Comparison of ENCODE assay signal across 27 cellular contexts in the genomic region with DNA sequence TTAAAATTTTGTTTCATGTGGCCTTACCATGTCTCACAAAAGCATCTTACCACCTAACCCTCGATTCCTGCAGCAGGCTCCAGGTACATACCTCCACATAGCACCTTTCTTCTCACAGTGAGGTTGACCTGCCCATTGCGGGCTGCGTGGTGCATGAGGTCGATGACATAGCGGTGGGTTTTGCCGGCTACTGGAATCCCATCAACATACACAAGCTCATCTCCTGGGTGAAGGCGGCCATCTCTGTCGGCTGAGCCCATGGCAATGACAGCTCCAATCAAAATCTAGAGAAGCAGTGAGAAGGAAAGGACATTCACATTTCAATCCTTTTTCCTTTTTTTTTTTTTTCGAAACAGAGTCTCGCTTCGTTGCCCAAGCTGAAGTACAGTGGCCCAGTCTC.
"Had no signal": no experiment of that assay in that cellular context is flagged by ENCODE, and none has a peak within 500 bp of the region (broad histone marks: within the 10 kb centered on the region; RNA-seq: fewer than 3 reads in every experiment).

No MANE protein-coding gene starts in this region.

- H3K9me3 Mint-ChIP-seq: naive thymus-derived CD8-positive, alpha-beta T cell; natural killer cell treated with Interleukin-12 subunit alpha and Interleukin-12 subunit beta and Interleukin-15 and Interleukin-18, amount 100 ng/mL, for 72 hours; nephron progenitor cell; neural crest cell; stimulated activated effector memory CD8-positive, alpha-beta T cell treated with anti-CD3 and anti-CD28 coated beads, Interleukin-12 subunit alpha, Interleukin-12 subunit beta, amount 100 ng/mL, for 72 hours; stimulated activated naive B cell treated with anti-CD40 and anti-IgM and Interleukin-4, amounts not matched to agents 10 μg/mL and 1 μg/mL and 100 μg/mL, for 72 hours; stimulated activated naive CD8-positive, alpha-beta T cell treated with anti-CD3 and anti-CD28 coated beads, Interleukin-15, Interleukin-2, amounts not matched to agents 100 ng/mL and 50 ng/mL, for 24 hours had no signal

- H3K36me3 Mint-ChIP-seq: natural killer cell treated with Interleukin-12 subunit alpha and Interleukin-12 subunit beta and Interleukin-15 and Interleukin-18, amount 100 ng/mL, for 72 hours; stimulated activated effector memory CD8-positive, alpha-beta T cell treated with anti-CD3 and anti-CD28 coated beads, Interleukin-12 subunit alpha, Interleukin-12 subunit beta, amount 100 ng/mL, for 72 hours; stimulated activated naive B cell treated with anti-CD40 and anti-IgM and Interleukin-4, amounts not matched to agents 10 μg/mL and 1 μg/mL and 100 μg/mL, for 72 hours had no signal

- H3K27me3 ChIP-seq: ovary, right lobe of liver, sigmoid colon, stomach, thyroid gland, tibial nerve, upper lobe of left lung, vagina had no signal

- H3K27ac Mint-ChIP-seq: naive thymus-derived CD8-positive, alpha-beta T cell; natural killer cell treated with Interleukin-12 subunit alpha and Interleukin-12 subunit beta and Interleukin-15 and Interleukin-18, amount 100 ng/mL, for 72 hours; nephron progenitor cell; progenitor cell of endocrine pancreas; stimulated activated effector memory CD8-positive, alpha-beta T cell treated with anti-CD3 and anti-CD28 coated beads, Interleukin-12 subunit alpha, Interleukin-12 subunit beta, amount 100 ng/mL, for 72 hours; stimulated activated naive B cell treated with anti-CD40 and anti-IgM and Interleukin-4, amounts not matched to agents 10 μg/mL and 1 μg/mL and 100 μg/mL, for 72 hours; stimulated activated naive CD8-positive, alpha-beta T cell treated with anti-CD3 and anti-CD28 coated beads, Interleukin-15, Interleukin-2, amounts not matched to agents 100 ng/mL and 50 ng/mL, for 24 hours had no signal

- H3K9ac ChIP-seq: parathyroid adenoma had no signal

- H3K27me3 Mint-ChIP-seq: stimulated activated naive CD8-positive, alpha-beta T cell treated with anti-CD3 and anti-CD28 coated beads, Interleukin-15, Interleukin-2, amounts not matched to agents 100 ng/mL and 50 ng/mL, for 24 hours had no signal

- H3K9me3 ChIP-seq: ovary, right lobe of liver, sigmoid colon, stomach, thoracic aorta, thyroid gland, tibial nerve, upper lobe of left lung, vagina had no signal

- DNase-seq: naive thymus-derived CD8-positive, alpha-beta T cell; nephron progenitor cell; occipital lobe; ovary; right cardiac atrium; right lobe of liver; sigmoid colon; small intestine; stimulated activated CD4-positive, alpha-beta T cell treated with anti-CD3 and anti-CD28 coated beads, Interleukin-15, amount 100 ng/mL, for 24 hours; stimulated activated CD4-positive, alpha-beta T cell treated with anti-CD3 and anti-CD28 coated beads, Interleukin-2, amount 100 ng/mL, for 24 hours; stimulated activated CD4-positive, alpha-beta T cell treated with anti-CD3 and anti-CD28 coated beads, Interleukin-2, amount 100 ng/mL, for 48 hours; stimulated activated CD4-positive, alpha-beta T cell treated with anti-CD3 and anti-CD28 coated beads, Interleukin-4, amount 100 ng/mL, for 24 hours; stimulated activated naive B cell treated with anti-CD40 and anti-IgM and Interleukin-4, amounts not matched to agents 10 μg/mL and 1 μg/mL and 100 μg/mL, for 72 hours; stimulated activated naive CD4-positive, alpha-beta T cell treated with Interleukin-2 at 50 U/mL for 16 hours; stomach; thyroid gland; upper lobe of left lung had no signal

- ATAC-seq: naive thymus-derived CD8-positive, alpha-beta T cell; natural killer cell treated with Interleukin-12 subunit alpha and Interleukin-12 subunit beta and Interleukin-15 and Interleukin-18, amount 100 ng/mL, for 72 hours; right cardiac atrium; right lobe of liver; stimulated activated effector memory CD8-positive, alpha-beta T cell treated with anti-CD3 and anti-CD28 coated beads, Interleukin-12 subunit alpha, Interleukin-12 subunit beta, amount 100 ng/mL, for 72 hours; stimulated activated naive B cell treated with anti-CD40 and anti-IgM and Interleukin-4, amounts not matched to agents 10 μg/mL and 1 μg/mL and 100 μg/mL, for 72 hours had no signal

- H3K4me1 ChIP-seq: parathyroid adenoma, right lobe of liver, sigmoid colon, upper lobe of left lung had no signal

- FAIRE-seq: small intestine, urothelium cell line had no signal

- H3K4me3 ChIP-seq: ovary, right lobe of liver, sigmoid colon, stomach, thoracic aorta, thyroid gland, tibial nerve, upper lobe of left lung, vagina had no signal

- H3K79me2 ChIP-seq: parathyroid adenoma had no signal

- H3K27ac ChIP-seq: ovary, parathyroid adenoma, right lobe of liver, sigmoid colon, stomach, tibial nerve, upper lobe of left lung, vagina had no signal

- H2AFZ ChIP-seq: parathyroid adenoma had no signal

- H3K4me1 Mint-ChIP-seq: naive thymus-derived CD8-positive, alpha-beta T cell; stimulated activated effector memory CD8-positive, alpha-beta T cell treated with anti-CD3 and anti-CD28 coated beads, Interleukin-12 subunit alpha, Interleukin-12 subunit beta, amount 100 ng/mL, for 72 hours; stimulated activated naive B cell treated with anti-CD40 and anti-IgM and Interleukin-4, amounts not matched to agents 10 μg/mL and 1 μg/mL and 100 μg/mL, for 72 hours had no signal

- H3K36me3 ChIP-seq: ovary, right lobe of liver, sigmoid colon, stomach, thoracic aorta, thyroid gland, upper lobe of left lung, vagina had no signal

- H3K4me3 Mint-ChIP-seq: naive thymus-derived CD8-positive, alpha-beta T cell; natural killer cell treated with Interleukin-12 subunit alpha and Interleukin-12 subunit beta and Interleukin-15 and Interleukin-18, amount 100 ng/mL, for 72 hours; nephron progenitor cell; neural crest cell; stimulated activated effector memory CD8-positive, alpha-beta T cell treated with anti-CD3 and anti-CD28 coated beads, Interleukin-12 subunit alpha, Interleukin-12 subunit beta, amount 100 ng/mL, for 72 hours; stimulated activated naive B cell treated with anti-CD40 and anti-IgM and Interleukin-4, amounts not matched to agents 10 μg/mL and 1 μg/mL and 100 μg/mL, for 72 hours; stimulated activated naive CD8-positive, alpha-beta T cell treated with anti-CD3 and anti-CD28 coated beads, Interleukin-15, Interleukin-2, amounts not matched to agents 100 ng/mL and 50 ng/mL, for 24 hours had no signal
